In the genomic region with DNA sequence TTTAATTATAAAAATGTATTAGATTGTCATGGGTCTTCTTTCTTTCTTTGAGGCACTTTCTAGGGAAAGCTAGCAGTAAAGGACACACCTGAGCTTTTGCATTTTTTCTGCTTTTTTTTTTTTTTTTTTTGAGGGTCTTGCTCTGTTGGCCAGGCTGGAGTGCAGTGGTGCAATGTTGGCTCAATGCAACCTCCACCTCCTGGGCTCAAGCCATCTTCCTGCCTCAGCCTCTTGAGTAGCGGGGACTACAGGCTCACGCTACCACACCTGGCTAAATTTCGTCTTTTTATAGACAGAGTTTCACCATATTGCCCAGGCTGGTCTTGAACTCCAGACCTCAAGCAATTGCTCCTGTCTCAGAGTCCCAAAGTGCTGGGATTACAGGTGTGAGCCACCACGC, we compare ENCODE assay signal across 29 cellular contexts. TPM values are rescaled to one million over a fixed set of nuclear protein-coding genes. Genes with fewer than 3 reads are reported as not detected.
A peak's percentile ranks its signal among the peaks of the same experiment; 100 is the strongest.
DNase-seq lines count a peak whose midpoint lies in the region; ATAC-seq, FAIRE-seq and TF ChIP-seq lines count a peak whose summit lies in the region.
"Had no signal": no experiment of that assay in that cellular context is flagged by ENCODE, and none has a peak within 500 bp of the region (broad histone marks: within the 10 kb centered on the region; RNA-seq: fewer than 3 reads in every experiment).

No MANE protein-coding gene starts in this region.

- H3K4me3 Mint-ChIP-seq in T-helper 17 cell, result no peak overlapping the region
- H3K4me3 Mint-ChIP-seq: CD14-positive monocyte; CD4-positive, alpha-beta memory T cell; CD4-positive, CD25-positive, alpha-beta regulatory T cell; CD8-positive, alpha-beta memory T cell had no signal

- in situ Hi-C loops in K562 (cut with MboI), result no loop called here

- CTCF ChIA-PET in HEK293 (lab: Yijun Ruan, JAX), result no interaction called here
- CTCF ChIA-PET in K562 (lab: Yijun Ruan, JAX; ENCODE audit: low intra/inter-chr PET ratio), result no interaction called here

- TF ChIP-seq POLR2A in K562 (conservative IDR thresholded peaks at IDR 0.05) (no peak), ovary (IDR thresholded peaks at IDR 0.05) (no peak)

- no peak for TF ChIP-seq RAD21 in K562 (CRISPR knock-in tag; conservative IDR thresholded peaks at IDR 0.05 in 1 of 2, IDR thresholded peaks at IDR 0.05 in 1 of 2)

- FAIRE-seq in K562 (lab: Jason Lieb, UNC), result no peak
- FAIRE-seq: A204.1, GM12878, GM12892, GM19239 had no signal

- no peak for TF ChIP-seq EP300 in K562 (IDR thresholded peaks at IDR 0.05; ENCODE audit: low read length)
- no peak for TF ChIP-seq EP300 in ovary (IDR thresholded peaks at IDR 0.05)

- no peak overlapping the region for H3K9ac ChIP-seq in K562 (ENCODE audit: insufficient read depth in 1 of 2, low read depth in 2 of 2, low read length in 2 of 2)
- H3K9ac ChIP-seq: BLaER1 had no signal

- H3K9me1 ChIP-seq in K562 (ENCODE audit: control insufficient read depth, insufficient read depth, low read length), result no peaks in the 10 kb centered on the region

- H3K4me1 ChIP-seq in HEK293 (ENCODE audit: control insufficient read depth, insufficient read depth, low read length) (peaks cover 24% of the 10 kb centered on the region), K562 (replicated peaks in 1 of 2; ENCODE audit: control insufficient read depth in 2 of 2, insufficient read depth in 2 of 2, low read length in 2 of 2) (no peaks in the 10 kb centered on the region), ovary (ENCODE audit: insufficient read depth) (peaks cover 4% of the 10 kb centered on the region)
- H3K4me1 ChIP-seq: BE2C had no signal

- peaks cover 3% of the 10 kb centered on the region for H3K36me3 Mint-ChIP-seq in T-helper 17 cell (ENCODE audit: low read depth)

- 91% methylated on average over 4 of the region's 4 CpGs for WGBS in K562 (ENCODE audit: insufficient coverage, low coverage, missing lambda C conversion rate)
- WGBS in ovary, 3 donors, result 79 to 97% (median 85%) methylated on average over 4 of the region's 4 CpGs

- H2AFZ ChIP-seq in K562 (ENCODE audit: low read depth, low read length), result no peak overlapping the region

- H3K79me2 ChIP-seq in K562 (ENCODE audit: control insufficient read depth, insufficient read depth, low read length), result peaks cover 22% of the 10 kb centered on the region; the same call in 2 of the 3 replicates

- peak overlapping the region; percentile 29 for H3K27ac Mint-ChIP-seq in T-helper 17 cell

- no peaks in the 10 kb centered on the region for H3K27me3 ChIP-seq in K562 (ENCODE audit: control insufficient read depth in 2 of 2, insufficient read depth in 2 of 2, low read length in 2 of 2)
- H3K27me3 ChIP-seq in ovary, result no peaks in the 10 kb centered on the region
- H3K27me3 ChIP-seq: BE2C, BLaER1 had no signal

- peaks cover 3% of the 10 kb centered on the region; the same call in 1 of the 2 replicates for H4K20me1 ChIP-seq in K562 (replicated peaks; ENCODE audit: control insufficient read depth, insufficient read depth, low read length)

- H3K27me3 Mint-ChIP-seq in T-helper 17 cell, result no peaks in the 10 kb centered on the region
- H3K27me3 Mint-ChIP-seq: CD4-positive, alpha-beta memory T cell; CD4-positive, CD25-positive, alpha-beta regulatory T cell; CD8-positive, alpha-beta memory T cell had no signal

- ATAC-seq in T-helper 17 cell (no peak), K562 (no peak), HG02610 (IDR thresholded peaks at IDR 0.05; ENCODE audit: unreplicated experiment) (no peak)
- ATAC-seq: GM12878 had no signal

- no peaks in the 10 kb centered on the region; a peak in 1 of 3 replicates for H3K36me3 ChIP-seq in HEK293 (ENCODE audit: control insufficient read depth in 2 of 2, insufficient read depth in 1 of 2, low read length in 2 of 2)
- no peaks in the 10 kb centered on the region for H3K36me3 ChIP-seq in K562 (ENCODE audit: control insufficient read depth, insufficient read depth, low read length)
- H3K36me3 ChIP-seq in ovary, result no peaks in the 10 kb centered on the region
- H3K36me3 ChIP-seq: BE2C had no signal

- peaks cover 40% of the 10 kb centered on the region for H3K4me1 Mint-ChIP-seq in T-helper 17 cell

- no peak overlapping the region for H3K27ac ChIP-seq in HEK293 (ENCODE audit: extremely low read depth, low read depth, low read length)
- no peak overlapping the region for H3K27ac ChIP-seq in K562 (ENCODE audit: extremely low read depth, low read depth, low read length)
- no peak overlapping the region for H3K27ac ChIP-seq in caudate nucleus (ENCODE audit: low read depth, low read length)
- H3K27ac ChIP-seq in ovary, result no peak overlapping the region
- H3K27ac ChIP-seq: BLaER1 had no signal

- no TSS peak for BruUV-seq in K562 (replicated peaks; lab: Mats Ljungman, UMichigan)

- H3K9me3 ChIP-seq in HEK293 (ENCODE audit: control insufficient read depth, insufficient read depth, low read depth, low read length), result no peaks in the 10 kb centered on the region
- H3K9me3 ChIP-seq in T-helper 17 cell (ENCODE audit: control insufficient read depth, low read length, poor library complexity, severe bottlenecking), result no peaks in the 10 kb centered on the region
- H3K9me3 ChIP-seq in K562 (replicated peaks; ENCODE audit: control insufficient read depth, insufficient read depth, low read depth, low read length), result no peaks in the 10 kb centered on the region
- H3K9me3 ChIP-seq in ovary, result no peaks in the 10 kb centered on the region
- H3K9me3 ChIP-seq: BE2C, BLaER1 had no signal

- no peak for DNase-seq in T-helper 17 cell
- DNase-seq in K562 (ENCODE audit: extremely low read depth in 1 of 4, low spot score in 3 of 4), result no peak
- DNase-seq in posterior vena cava (ENCODE audit: low spot score), result peak; percentile 29
- DNase-seq in caudate nucleus (lab: John Stamatoyannopoulos, UW), result no peak
- no peak for DNase-seq in ovary
- no peak for DNase-seq in H4 (ENCODE audit: low spot score)
- DNase-seq: 8988T; ACHN; BE2C; C1 segment of cervical spinal cord; CD4-positive, alpha-beta memory T cell; CD4-positive, CD25-positive, alpha-beta regulatory T cell; CD8-positive, alpha-beta memory T cell; COR-L47; DMS 273 treated with DMSO at 0.1 percent for 48 hours; DMS153; DMS53; DMS79; DND-41; EL; GDM1 had no signal

- H3K4me3 ChIP-seq in HEK293 (ENCODE audit: low read depth, low read length) (no peak overlapping the region), K562 (no peak overlapping the region), ovary (no peak overlapping the region)
- H3K4me3 ChIP-seq: BLaER1, GM12878 had no signal

- no peak overlapping the region for H3K4me2 ChIP-seq in K562 (ENCODE audit: insufficient read depth, low read length)
- H3K4me2 ChIP-seq: BLaER1 had no signal

- POLR2A ChIA-PET in HEK293 (lab: Yijun Ruan, JAX) (no interaction called here), K562 (lab: Yijun Ruan, JAX) (no interaction called here)

- intact Hi-C loops in K562 (cut with micrococcal nuclease), result no loop called here
- intact Hi-C loops in posterior vena cava (cut with DNase I), result no loop called here
- intact Hi-C loops in ovary (cut with DNase I), result no loop called here

- no peak for TF ChIP-seq CTCF in HEK293 (tag by site-specific recombination; IDR thresholded peaks at IDR 0.05)
- TF ChIP-seq CTCF in K562 (IDR thresholded peaks at IDR 0.05 in 2 of 3, conservative IDR thresholded peaks at IDR 0.05 in 1 of 3; ENCODE audit: insufficient read depth in 2 of 3, low read depth in 1 of 3, low read length in 3 of 3), result no peak
- TF ChIP-seq CTCF in ovary (IDR thresholded peaks at IDR 0.05), result no peak

TF ChIP-seq in K562, 482 proteins besides CTCF, POLR2A, EP300 and RAD21:
- TF ChIP-seq ARID2 (IDR thresholded peaks at IDR 0.05) (no peak), ZNF121 (CRISPR knock-in tag; conservative IDR thresholded peaks at IDR 0.05) (peak; percentile 45)
TF ChIP-seq in K562: peak in this region for 1.

RNA-seq across cellular contexts. Expression of gene ROCK1, which starts 40.5 kb away (rescaled TPM):
- total RNA-seq in T-helper 17 cell, result 100 to 1,000 TPM; 109 to 114 TPM
- 16.4 and 85.2 TPM in 2 replicates for total RNA-seq in K562 (2011; cell fraction: chromatin; rRNA removed; ENCODE audit: low replicate concordance)
- total RNA-seq in K562 (2011; cell fraction: nucleolus; rRNA removed), result 11.3 and 12.5 TPM in 2 replicates
- 28.6 and 32.6 TPM in 2 replicates for total RNA-seq in K562 (2011; cell fraction: nucleoplasm; rRNA removed)
- total RNA-seq in K562 (2014; rRNA removed), result 11.3 and 11.9 TPM in 2 replicates
- 28.6 and 30.3 TPM in 2 replicates for total RNA-seq in K562 (2014; rRNA removed; fragmentation: Illumina TruSeq; extraction: Trizol)
- total RNA-seq in K562 (2015; rRNA removed; fragmentation: Illumina TruSeq; extraction: Trizol), result 22.8 and 23.6 TPM in 2 replicates
- total RNA-seq in K562 (2021), result 20.8 and 22.0 TPM in 2 replicates
- polyA plus RNA-seq in K562 (2011; rRNA removed), result 14.4 and 17.7 TPM in 2 replicates
- 1.9 and 2.7 TPM in 2 replicates for polyA plus RNA-seq in K562 (2011; cell fraction: cytosol; rRNA removed)
- polyA plus RNA-seq in K562 (2011; cell fraction: nucleus; rRNA removed), result 9.8 and 12.5 TPM in 2 replicates
- 16.7 and 17.0 TPM in 2 replicates for polyA plus RNA-seq in K562 (2012)
- 19.9 and 24.0 TPM in 2 replicates for polyA plus RNA-seq in K562 (2014; fragmentation: Illumina TruSeq; extraction: Trizol)
- polyA plus RNA-seq in K562 (2014; fragmentation: Nextera tagmentation; extraction: Ambion mirVana), result 1 to 10 TPM; 7.4 to 8.9 TPM
- 8.7 and 16.7 TPM in 2 replicates for polyA plus RNA-seq in K562 (2014; rRNA removed)
- 29.5 and 43.1 TPM in 2 replicates for polyA minus RNA-seq in K562 (2011; rRNA and poly(A)+ RNA removed)
- 13.0 and 14.6 TPM in 2 replicates for polyA minus RNA-seq in K562 (2011; cell fraction: cytosol; rRNA and poly(A)+ RNA removed)
- 21.5 and 35.8 TPM in 2 replicates for polyA minus RNA-seq in K562 (2011; cell fraction: nucleus; rRNA and poly(A)+ RNA removed)
- 100 to 1,000 TPM; 114 to 143 TPM for total RNA-seq in posterior vena cava
- total RNA-seq in ovary, result 10 to 100 TPM; 35.0 to 47.7 (median 43.5) TPM
- polyA plus RNA-seq in ovary, result 10 to 100 TPM; 18.3 to 42.6 TPM
- total RNA-seq in H4 (2014; rRNA removed; shearing (Covaris generic)), result 14.4 and 14.9 TPM in 2 replicates

Comparison
In these comparisons a context has a peak if more than half of its experiments do, and no peak if none do; other contexts are left out.
1. Of the 44 proteins assayed by ChIP-seq in both K562 and HEK293: peak only in K562: none; only in HEK293: none; in both: ZNF121; in neither: 43.